21 cellular contexts compared by ENCODE assay signal in the genomic region with DNA sequence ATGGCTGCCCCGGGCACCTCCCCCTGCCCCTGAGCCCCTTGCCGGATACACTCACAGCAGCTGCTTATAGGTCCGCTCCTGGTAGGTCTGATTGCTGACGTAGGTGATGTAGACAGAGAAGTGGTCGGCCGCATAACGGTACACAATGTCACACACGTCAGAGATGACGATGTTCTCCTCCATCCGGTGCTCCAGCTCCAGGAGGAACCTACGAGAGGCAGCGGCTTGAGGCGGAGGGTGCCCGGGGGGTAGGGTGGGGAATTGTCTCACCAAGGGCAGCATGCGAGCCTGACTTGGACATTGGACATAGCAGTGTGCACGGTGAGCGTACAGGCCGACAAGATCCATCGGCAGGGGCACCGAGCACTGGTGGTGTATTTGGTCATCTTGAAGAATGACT. TPM values are rescaled to one million over a fixed set of nuclear protein-coding genes. Genes with fewer than 3 reads are reported as not detected.
DNase-seq lines count a peak whose midpoint lies in the region; ATAC-seq and TF ChIP-seq lines count a peak whose summit lies in the region.
"Had no signal": no experiment of that assay in that cellular context is flagged by ENCODE, and none has a peak within 500 bp of the region (broad histone marks: within the 10 kb centered on the region; RNA-seq: fewer than 3 reads in every experiment).

No MANE protein-coding gene starts in this region.

- no peak overlapping the region for H3K27ac Mint-ChIP-seq in CD14-positive monocyte
- H3K27ac Mint-ChIP-seq: CD4-positive, alpha-beta memory T cell; HFFc6 had no signal

- DNase-seq in CD14-positive monocyte (ENCODE audit: low spot score) (peak; percentile 28), RWPE2 (ENCODE audit: low spot score) (peak; percentile 53), islet precursor cell (peak; percentile 45), psoas muscle (peak; percentile 7 to 38), globus pallidus (ENCODE audit: low spot score) (no peak), GF-D8 (lab: John Stamatoyannopoulos, UW) (no peak), HCEC 1CT (no peak)
- DNase-seq: ACHN, DND-41, GDM1, GM23248, HFFc6, KG1, NCI-H1105, NCI-H187, NCI-H2171, NCI-H774, PC-9, SHP77 had no signal

- H3K36me3 ChIP-seq in RWPE2 (ENCODE audit: low read depth), result no peaks in the 10 kb centered on the region
- H3K36me3 ChIP-seq in psoas muscle (ENCODE audit: insufficient read depth in 1 of 2, low read depth in 1 of 2), result no peaks in the 10 kb centered on the region

- H3K9me3 Mint-ChIP-seq in CD14-positive monocyte, result peaks cover 0 to 2% (median 0%) of the 10 kb centered on the region in 7 donors
- H3K9me3 Mint-ChIP-seq: CD4-positive, alpha-beta memory T cell; HFFc6 had no signal

- WGBS in psoas muscle, 3 donors, result 90 to 92% (median 91%) methylated on average over 20 of the region's 20 CpGs

- no peaks in the 10 kb centered on the region for H3K36me3 Mint-ChIP-seq in CD14-positive monocyte
- H3K36me3 Mint-ChIP-seq: CD4-positive, alpha-beta memory T cell had no signal

- no peak for TF ChIP-seq CTCF in CD14-positive monocyte (IDR thresholded peaks at IDR 0.05)
- TF ChIP-seq CTCF in RWPE2 (IDR thresholded peaks at IDR 0.05; ENCODE audit: poor library complexity, severe bottlenecking), result no peak
- no peak for TF ChIP-seq CTCF in psoas muscle (IDR thresholded peaks at IDR 0.05)

- H3K4me1 ChIP-seq in RWPE2 (ENCODE audit: insufficient read depth, poor library complexity, severe bottlenecking) (peaks cover 9% of the 10 kb centered on the region), psoas muscle (peaks cover 8% of the 10 kb centered on the region)

- intact Hi-C loops in CD14-positive monocyte (cut with micrococcal nuclease), result no loop called here
- intact Hi-C loops in psoas muscle (cut with DNase I), result no loop called here

- H3K9me3 ChIP-seq in RWPE2 (ENCODE audit: severe bottlenecking) (no peaks in the 10 kb centered on the region), psoas muscle (no peaks in the 10 kb centered on the region)

- H3K27ac ChIP-seq in RWPE2 (ENCODE audit: poor library complexity, severe bottlenecking) (no peak overlapping the region), psoas muscle (no peak overlapping the region)
- H3K27ac ChIP-seq: GM23248, PC-9 had no signal

- ATAC-seq in RWPE2 (ENCODE audit: low read depth), result no peak
- ATAC-seq in psoas muscle, result no peak
- no peak for ATAC-seq in GM18519 (IDR thresholded peaks at IDR 0.05; ENCODE audit: low FRiP score, unreplicated experiment)

- H3K27me3 ChIP-seq in RWPE2 (ENCODE audit: insufficient read depth, poor library complexity, severe bottlenecking), result no peaks in the 10 kb centered on the region
- H3K27me3 ChIP-seq in psoas muscle (ENCODE audit: insufficient read depth in 3 of 3, low read length in 2 of 3), result no peaks in the 10 kb centered on the region

- peaks cover 5 to 11% (median 10%) of the 10 kb centered on the region in 3 donors for H3K27me3 Mint-ChIP-seq in CD14-positive monocyte (ENCODE audit: low read depth in 3 of 3)

- no peak overlapping the region for H3K4me3 ChIP-seq in RWPE2 (ENCODE audit: severe bottlenecking)
- no peak overlapping the region for H3K4me3 ChIP-seq in psoas muscle
- H3K4me3 ChIP-seq: GM23248, PC-9 had no signal

- H3K4me1 Mint-ChIP-seq in CD14-positive monocyte, result peaks cover 4% of the 10 kb centered on the region

- peak overlapping the region in 1 of 2 donors; percentile 15 for H3K4me3 Mint-ChIP-seq in CD14-positive monocyte
- H3K4me3 Mint-ChIP-seq: CD4-positive, alpha-beta memory T cell; HFFc6 had no signal

RNA-seq across cellular contexts. Expression of a gene that starts 22.8 kb away (rescaled TPM):
- polyA plus RNA-seq in CD14-positive monocyte, result not detected
- 1 to 10 TPM in 1 of 4 donors, under 1 TPM in 3; 0.56 to 2.1 (median 0.60) TPM for total RNA-seq in psoas muscle
- polyA plus RNA-seq in psoas muscle, result 1 to 10 TPM in 1 of 3 donors, under 1 TPM in 2; 0.06 to 1.1 (median 0.64) TPM
- total RNA-seq: GM23248 had no signal

Comparison
In these comparisons a context has a peak if more than half of its experiments do, and no peak if none do; other contexts are left out.
1. DNase-seq: peak in CD14-positive monocyte (single experiment), RWPE2 (single experiment), islet precursor cell (single experiment) and psoas muscle (2 of 2); none in globus pallidus (single experiment), GF-D8 (single experiment) and HCEC 1CT (single experiment).